Comparison of ENCODE assay signal across 1 cellular context in genomic region chr2:17558053-17558452, GRCh38.
TF ChIP-seq lines count a peak whose summit lies in the region.

No MANE protein-coding gene starts in this region.

TF ChIP-seq in WTC11, 78 proteins besides CTCF, POLR2A, EP300 and RAD21 (continued from another document):
- TF ChIP-seq FOXJ3 (CRISPR knock-in tag; IDR thresholded peaks at IDR 0.05; ENCODE audit: borderline replicate concordance), result no peak
- TF ChIP-seq ZNF532 (CRISPR knock-in tag; IDR thresholded peaks at IDR 0.05; ENCODE audit: borderline replicate concordance), result no peak
- TF ChIP-seq ETV6 (CRISPR knock-in tag; IDR thresholded peaks at IDR 0.05), result no peak
- TF ChIP-seq ZNF121 (CRISPR knock-in tag; IDR thresholded peaks at IDR 0.05), result no peak
- TF ChIP-seq STAT6 (CRISPR knock-in tag; conservative IDR thresholded peaks at IDR 0.05; ENCODE audit: low read depth), result no peak
- TF ChIP-seq SMAD4 (CRISPR knock-in tag; IDR thresholded peaks at IDR 0.05), result no peak
- TF ChIP-seq E2F4 (CRISPR knock-in tag; IDR thresholded peaks at IDR 0.05; ENCODE audit: borderline replicate concordance, low read depth), result no peak
- no peak for TF ChIP-seq IRF2 (CRISPR knock-in tag; IDR thresholded peaks at IDR 0.05; ENCODE audit: borderline replicate concordance, low read depth)
- no peak for TF ChIP-seq ATF6 (CRISPR knock-in tag; IDR thresholded peaks at IDR 0.05)
- no peak for TF ChIP-seq ZBTB21 (CRISPR knock-in tag; IDR thresholded peaks at IDR 0.05; ENCODE audit: borderline replicate concordance)
- TF ChIP-seq TEAD1 (CRISPR knock-in tag; IDR thresholded peaks at IDR 0.05), result no peak
- TF ChIP-seq USF2 (CRISPR knock-in tag; IDR thresholded peaks at IDR 0.05), result no peak
- no peak for TF ChIP-seq ZNF317 (CRISPR knock-in tag; IDR thresholded peaks at IDR 0.05; ENCODE audit: borderline replicate concordance, low read depth)
- no peak for TF ChIP-seq NR1H2 (CRISPR knock-in tag; IDR thresholded peaks at IDR 0.05)
- TF ChIP-seq EMX1 (CRISPR knock-in tag; IDR thresholded peaks at IDR 0.05), result no peak
